ENCODE assay signal across 8 cellular contexts in genomic region chr7:72493850-72494661, GRCh38.
DNase-seq lines count a peak whose midpoint lies in the region; ATAC-seq and TF ChIP-seq lines count a peak whose summit lies in the region.

No MANE protein-coding gene starts in this region.

- no peak for TF ChIP-seq POLR2A in esophagus squamous epithelium (IDR thresholded peaks at IDR 0.05)
- TF ChIP-seq POLR2A in transverse colon (IDR thresholded peaks at IDR 0.05): no peak

- H3K4me1 ChIP-seq in H9 (ENCODE audit: insufficient read depth, low read length): no peaks in the 10 kb centered on the region
- no peaks in the 10 kb centered on the region for H3K4me1 ChIP-seq in esophagus squamous epithelium
- no peaks in the 10 kb centered on the region for H3K4me1 ChIP-seq in naive thymus-derived CD4-positive, alpha-beta T cell (ENCODE audit: control insufficient read depth in 2 of 2, insufficient read depth in 2 of 2, low read length in 2 of 2)
- no peaks in the 10 kb centered on the region for H3K4me1 ChIP-seq in transverse colon

- no peak overlapping the region for H2BK120ac ChIP-seq in H9 (ENCODE audit: low read depth, low read length, poor library complexity, severe bottlenecking)

- no peak overlapping the region for H3K27ac Mint-ChIP-seq in H9
- no peak overlapping the region for H3K27ac Mint-ChIP-seq in activated CD8-positive, alpha-beta T cell treated with anti-CD3 and anti-CD28 coated beads, Interleukin-2, amount 10 ng/mL, durations not matched to agents 7 days and 5 days
- H3K27ac Mint-ChIP-seq in naive thymus-derived CD4-positive, alpha-beta T cell: no peak overlapping the region

- no peak overlapping the region for H4K91ac ChIP-seq in H9 (ENCODE audit: insufficient read length, low read depth, low read length)

- no peak overlapping the region for H2BK15ac ChIP-seq in H9 (ENCODE audit: low read depth, low read length)

- no peak overlapping the region for H3K14ac ChIP-seq in H9 (ENCODE audit: insufficient read depth, low read length)

- no peak overlapping the region for H3K4ac ChIP-seq in H9 (ENCODE audit: low read depth, low read length)

- no peak overlapping the region for H4K8ac ChIP-seq in H9 (replicated peaks; ENCODE audit: insufficient read length, low read depth, low read length)

- no peak for TF ChIP-seq EP300 in transverse colon (IDR thresholded peaks at IDR 0.05; ENCODE audit: low read depth)

- no peak overlapping the region for H3K56ac ChIP-seq in H9 (ENCODE audit: insufficient read length, low read depth, low read length)

- H2BK12ac ChIP-seq in H9 (ENCODE audit: insufficient read length, low read depth, low read length): no peak overlapping the region

- no peak for ATAC-seq in activated CD8-positive, alpha-beta T cell treated with anti-CD3 and anti-CD28 coated beads, Interleukin-2, amount 10 ng/mL, durations not matched to agents 7 days and 5 days
- ATAC-seq in naive thymus-derived CD4-positive, alpha-beta T cell: peak; percentile 57
- no peak for ATAC-seq in GM21423 (IDR thresholded peaks at IDR 0.05; ENCODE audit: unreplicated experiment)

- no peak overlapping the region for H2BK5ac ChIP-seq in H9 (ENCODE audit: insufficient read length, low read length)

- no peaks in the 10 kb centered on the region for H3K79me2 ChIP-seq in H9 (ENCODE audit: insufficient read depth, low read length)

- no peaks in the 10 kb centered on the region for H3K27me3 ChIP-seq in H9 (ENCODE audit: insufficient read depth, low read length)
- H3K27me3 ChIP-seq in esophagus squamous epithelium: no peaks in the 10 kb centered on the region
- no peaks in the 10 kb centered on the region for H3K27me3 ChIP-seq in naive thymus-derived CD4-positive, alpha-beta T cell (ENCODE audit: control insufficient read depth in 2 of 2, insufficient read depth in 2 of 2, low read length in 2 of 2)
- H3K27me3 ChIP-seq in transverse colon: no peaks in the 10 kb centered on the region

- POLR2A ChIA-PET in activated CD8-positive, alpha-beta T cell treated with anti-CD3 and anti-CD28 coated beads, Interleukin-2, amount 10 ng/mL, durations not matched to agents 7 days and 5 days (lab: Charles Lee): interaction anchor here (0.6 to 0.8 kb wide), 3 partner anchors 9 to 1840 kb away, joined by 3 to 4 read pairs (median 3); no protein-coding TSS in a partner anchor
- POLR2A ChIA-PET in naive thymus-derived CD4-positive, alpha-beta T cell (lab: Charles Lee): no interaction called here

- H3K4me2 ChIP-seq in H9 (ENCODE audit: insufficient read depth, insufficient read length, low read length): no peak overlapping the region

- H3K4me3 ChIP-seq in esophagus squamous epithelium: no peak overlapping the region
- H3K4me3 ChIP-seq in naive thymus-derived CD4-positive, alpha-beta T cell (ENCODE audit: low read length): no peak overlapping the region
- H3K4me3 ChIP-seq in transverse colon: no peak overlapping the region

- H3K27me3 Mint-ChIP-seq in H9 (ENCODE audit: low read depth): no peaks in the 10 kb centered on the region
- H3K27me3 Mint-ChIP-seq in activated CD8-positive, alpha-beta T cell treated with anti-CD3 and anti-CD28 coated beads, Interleukin-2, amount 10 ng/mL, durations not matched to agents 7 days and 5 days (ENCODE audit: low read depth): no peaks in the 10 kb centered on the region
- H3K27me3 Mint-ChIP-seq in naive thymus-derived CD4-positive, alpha-beta T cell: peaks cover 0 to 11% (median 4%) of the 10 kb centered on the region in 5 donors

- no peak overlapping the region for H3K18ac ChIP-seq in H9 (ENCODE audit: insufficient read length, low read depth, low read length)

- H3K4me1 Mint-ChIP-seq in H9: no peaks in the 10 kb centered on the region
- no peaks in the 10 kb centered on the region for H3K4me1 Mint-ChIP-seq in activated CD8-positive, alpha-beta T cell treated with anti-CD3 and anti-CD28 coated beads, Interleukin-2, amount 10 ng/mL, durations not matched to agents 7 days and 5 days (ENCODE audit: low read depth)
- peaks cover 0 to 2% (median 0%) of the 10 kb centered on the region in 7 donors for H3K4me1 Mint-ChIP-seq in naive thymus-derived CD4-positive, alpha-beta T cell

- no peak overlapping the region for H3T11ph ChIP-seq in H9 (ENCODE audit: low read length)

- TF ChIP-seq CTCF in H9 (conservative IDR thresholded peaks at IDR 0.05): peak; percentile 89
- peak; percentile 20 to 60 (median 50) for TF ChIP-seq CTCF in esophagus squamous epithelium (IDR thresholded peaks at IDR 0.05)
- TF ChIP-seq CTCF in transverse colon (IDR thresholded peaks at IDR 0.05): peak; percentile 24 to 64 (median 56)

- H3K36me3 ChIP-seq in esophagus squamous epithelium (no peaks in the 10 kb centered on the region), transverse colon (no peaks in the 10 kb centered on the region)
- no peaks in the 10 kb centered on the region for H3K36me3 ChIP-seq in naive thymus-derived CD4-positive, alpha-beta T cell (ENCODE audit: control insufficient read depth in 2 of 3, insufficient read depth in 3 of 3, low read length in 3 of 3)

- H3K23me2 ChIP-seq in H9 (ENCODE audit: insufficient read length, low read depth, low read length, poor library complexity, severe bottlenecking): no peaks in the 10 kb centered on the region

- H3K23ac ChIP-seq in H9 (ENCODE audit: insufficient read length, low read depth, low read length): no peak overlapping the region

- intact Hi-C loops in esophagus squamous epithelium (cut with DNase I) (no loop called here), transverse colon (cut with DNase I; ENCODE audit: low total_unique reads) (no loop called here)
- intact Hi-C loops in naive thymus-derived CD4-positive, alpha-beta T cell (cut with micrococcal nuclease): loop anchor here in 1 of 2 donors (5.0 kb wide), 1 partner anchor 742 kb away; no protein-coding TSS in a partner anchor

- H3K9ac ChIP-seq in H9 (ENCODE audit: extremely low read depth, insufficient read length, low read length): no peak overlapping the region

- no peak overlapping the region for H3K4me3 Mint-ChIP-seq in H9
- H3K4me3 Mint-ChIP-seq in activated CD8-positive, alpha-beta T cell treated with anti-CD3 and anti-CD28 coated beads, Interleukin-2, amount 10 ng/mL, durations not matched to agents 7 days and 5 days: no peak overlapping the region
- no peak overlapping the region for H3K4me3 Mint-ChIP-seq in naive thymus-derived CD4-positive, alpha-beta T cell

- peak; percentile 64 for DNase-seq in COLO668 (lab: John Stamatoyannopoulos, UW; ENCODE audit: unreplicated experiment)
- peak; percentile 75 for DNase-seq in H9
- peak; percentile 67 for DNase-seq in NCI-H460 (ENCODE audit: extremely low read depth, low read depth)
- peak; percentile 63 for DNase-seq in activated CD8-positive, alpha-beta T cell treated with anti-CD3 and anti-CD28 coated beads, Interleukin-2, amount 10 ng/mL, durations not matched to agents 7 days and 5 days
- no peak for DNase-seq in esophagus squamous epithelium (lab: John Stamatoyannopoulos, UW)
- peak in 7 of 9 donors; percentile 13 to 48 (median 27) for DNase-seq in naive thymus-derived CD4-positive, alpha-beta T cell
- peak; percentile 62 for DNase-seq in transverse colon

- CTCF ChIA-PET in activated CD8-positive, alpha-beta T cell treated with anti-CD3 and anti-CD28 coated beads, Interleukin-2, amount 10 ng/mL, durations not matched to agents 7 days and 5 days (lab: Charles Lee): interaction anchor here (0.9 to 2.3 kb wide), 4 partner anchors 9 to 742 kb away, joined by 3 to 6 read pairs (median 4); no protein-coding TSS in a partner anchor
- CTCF ChIA-PET in naive thymus-derived CD4-positive, alpha-beta T cell (lab: Charles Lee): interaction anchor here (1.3 kb wide), 2 partner anchors 10 to 12 kb away, joined by 3 to 5 read pairs; no protein-coding TSS in a partner anchor

- H3K79me1 ChIP-seq in H9 (ENCODE audit: insufficient read depth, low read depth, low read length, poor library complexity, severe bottlenecking): no peaks in the 10 kb centered on the region

- peaks cover 9 to 11% of the 10 kb centered on the region in 2 experiments for H3K9me3 Mint-ChIP-seq in H9
- peaks cover 7% of the 10 kb centered on the region for H3K9me3 Mint-ChIP-seq in activated CD8-positive, alpha-beta T cell treated with anti-CD3 and anti-CD28 coated beads, Interleukin-2, amount 10 ng/mL, durations not matched to agents 7 days and 5 days (ENCODE audit: insufficient read depth)
- peaks cover 2 to 21% (median 10%) of the 10 kb centered on the region in 11 donors for H3K9me3 Mint-ChIP-seq in naive thymus-derived CD4-positive, alpha-beta T cell

- in situ Hi-C loops in transverse colon (cut with MboI; ENCODE audit: low pct_ligation_motif_present in 1 of 4, low pct_unique_long_range_greater_than_20kb in 1 of 4, low sequenced_read_pairs in 3 of 4): no loop called here

- no peak overlapping the region for H4K5ac ChIP-seq in H9 (ENCODE audit: insufficient read length, low read depth, low read length)

- no peak overlapping the region for H2AFZ ChIP-seq in H9 (ENCODE audit: low read length)

- H2AK5ac ChIP-seq in H9 (ENCODE audit: insufficient read length, low read length): no peak overlapping the region

- no peak overlapping the region for H2BK20ac ChIP-seq in H9 (ENCODE audit: low read depth, low read length, poor library complexity, severe bottlenecking)

- peaks cover 0 to 10% (median 2%) of the 10 kb centered on the region in 3 experiments; a peak in 2 of 7 replicates for H3K36me3 Mint-ChIP-seq in H9 (ENCODE audit: insufficient read depth in 1 of 3, low read depth in 3 of 3)
- H3K36me3 Mint-ChIP-seq in activated CD8-positive, alpha-beta T cell treated with anti-CD3 and anti-CD28 coated beads, Interleukin-2, amount 10 ng/mL, durations not matched to agents 7 days and 5 days (ENCODE audit: low read depth): no peaks in the 10 kb centered on the region
- H3K36me3 Mint-ChIP-seq in naive thymus-derived CD4-positive, alpha-beta T cell: peaks cover 0 to 5% (median 0%) of the 10 kb centered on the region in 5 donors

- H3K27ac ChIP-seq in H9 (ENCODE audit: insufficient read length, low read depth, low read length): no peak overlapping the region
- H3K27ac ChIP-seq in esophagus squamous epithelium: no peak overlapping the region
- no peak overlapping the region for H3K27ac ChIP-seq in naive thymus-derived CD4-positive, alpha-beta T cell (ENCODE audit: low read depth, low read length)
- no peak overlapping the region for H3K27ac ChIP-seq in transverse colon

- H3K9me3 ChIP-seq in H9 (ENCODE audit: control insufficient read depth, low read depth, low read length): no peaks in the 10 kb centered on the region
- H3K9me3 ChIP-seq in esophagus squamous epithelium: peaks cover 0 to 10% (median 5%) of the 10 kb centered on the region in 3 donors
- H3K9me3 ChIP-seq in naive thymus-derived CD4-positive, alpha-beta T cell (ENCODE audit: control insufficient read depth in 2 of 3, low read length in 3 of 3): no peaks in the 10 kb centered on the region
- peaks cover 10 to 14% of the 10 kb centered on the region in 2 donors for H3K9me3 ChIP-seq in transverse colon

- WGBS in H9 (ENCODE audit: extremely low coverage, insufficient read length, low lambda C conversion rate): no CpG with 5 or more reads among the region's 17 CpGs
- 21 to 32% methylated on average over 14 to 16 of the region's 17 CpGs for WGBS in esophagus squamous epithelium, 2 donors
- WGBS in transverse colon (ENCODE audit: low coverage in 1 of 2), 2 donors: 43% methylated on average over 17 of the region's 17 CpGs; no CpG with 5 or more reads in 1 of the 2 donors

- H4K20me1 ChIP-seq in H9 (ENCODE audit: control insufficient read depth, insufficient read depth, insufficient read length): no peaks in the 10 kb centered on the region
